In genomic region chr1:150560011-150560438, GRCh38 we compare ENCODE assay signal across 1 cellular context.
TF ChIP-seq lines count a peak whose summit lies in the region.

No MANE protein-coding gene starts in this region.

TF ChIP-seq in endothelial cell of umbilical vein, 7 proteins besides CTCF, POLR2A, EP300 and RAD21:
- no peak for TF ChIP-seq JUN (IDR thresholded peaks at IDR 0.05; ENCODE audit: borderline replicate concordance, insufficient read depth, insufficient read length, low read depth)
- no peak for TF ChIP-seq MAX (IDR thresholded peaks at IDR 0.05; ENCODE audit: insufficient read depth, insufficient read length)
- TF ChIP-seq FOS (IDR thresholded peaks at IDR 0.05; ENCODE audit: borderline replicate concordance, insufficient read depth, low read length): no peak
- no peak for TF ChIP-seq EZH2 (IDR thresholded peaks at IDR 0.05; ENCODE audit: borderline replicate concordance, low read depth, low read length, severe bottlenecking)
- TF ChIP-seq MYC (IDR thresholded peaks at IDR 0.05; ENCODE audit: low read depth, low read length): no peak
- no peak for TF ChIP-seq GATA2 (IDR thresholded peaks at IDR 0.05; ENCODE audit: insufficient read depth, insufficient read length, low read depth, low read length)
- no peak for TF ChIP-seq POLR2AphosphoS5 (IDR thresholded peaks at IDR 0.05; ENCODE audit: insufficient read depth, low read depth, low read length)
